Comparison of ENCODE assay signal across 13 cellular contexts in genomic region chr13:25217023-25217909, GRCh38. TPM values are rescaled to one million over a fixed set of nuclear protein-coding genes. Genes with fewer than 3 reads are reported as not detected.
DNase-seq lines count a peak whose midpoint lies in the region; ATAC-seq, FAIRE-seq and TF ChIP-seq lines count a peak whose summit lies in the region.
"Had no signal": no experiment of that assay in that cellular context is flagged by ENCODE, and none has a peak within 500 bp of the region (broad histone marks: within the 10 kb centered on the region; RNA-seq: fewer than 3 reads in every experiment).

No MANE protein-coding gene starts in this region.

- ATAC-seq in GM12878 (peak; percentile 46), natural killer cell (no peak)
- ATAC-seq: K562 had no signal

- H3K4me3 ChIP-seq in A673 (ENCODE audit: low read depth, low read length, poor library complexity, severe bottlenecking) (no peak overlapping the region), HFF-Myc (replicated peaks; ENCODE audit: low read depth, low read length) (no peak overlapping the region), GM12878 (no peak overlapping the region), HAP-1 (no peak overlapping the region)
- H3K4me3 ChIP-seq: K562, upper lobe of left lung had no signal

- SMC1A ChIA-PET in GM12878 (lab: Charles Lee; ENCODE audit: uncharacterized antibody, unreplicated experiment), result interaction anchor here (0.5 to 2.0 kb wide), 2 partner anchors 11 to 66 kb away, joined by 3 to 6 read pairs; no protein-coding TSS in a partner anchor

- no peak overlapping the region for H3K4me2 ChIP-seq in GM12878 (ENCODE audit: control insufficient read depth, insufficient read depth)

- H3K79me2 ChIP-seq in GM12878 (ENCODE audit: control insufficient read depth, insufficient read depth, low read length), result no peaks in the 10 kb centered on the region

- no peak overlapping the region for H3K4me3 Mint-ChIP-seq in natural killer cell
- H3K4me3 Mint-ChIP-seq: memory B cell had no signal

- no peaks in the 10 kb centered on the region for H4K20me1 ChIP-seq in GM12878 (ENCODE audit: control insufficient read depth, insufficient read depth)

- CTCF ChIA-PET in A673 (lab: Charles Lee), result no interaction called here
- CTCF ChIA-PET in GM12878 (lab: Yijun Ruan, JAX), result interaction anchor here (1.4 to 1.7 kb wide), 2 partner anchors 36 to 131 kb away, joined by 3 read pairs; no protein-coding TSS in a partner anchor

- no peak for TF ChIP-seq EP300 in GM12878 (IDR thresholded peaks at IDR 0.05; ENCODE audit: borderline replicate concordance in 1 of 2, control insufficient read depth in 1 of 2, low read depth in 2 of 2, low read length in 2 of 2)

- BruUV-seq in A673 (replicated peaks; lab: Mats Ljungman, UMichigan), result no TSS peak
- no TSS peak for BruUV-seq in GM12878 (replicated peaks; lab: Mats Ljungman, UMichigan)

- RAD21 ChIA-PET in GM12878 (lab: Charles Lee; ENCODE audit: unreplicated experiment), result no interaction called here

- 34% methylated on average over 12 of the region's 12 CpGs for WGBS in GM12878 (ENCODE audit: insufficient coverage, insufficient replicate concordance, low lambda C conversion rate, missing lambda C conversion rate)

- no peak overlapping the region for H3K9ac ChIP-seq in GM12878 (ENCODE audit: control insufficient read depth, insufficient read depth, low read length)

- H3K9me3 ChIP-seq in A673 (ENCODE audit: low read depth, low read length, poor library complexity, severe bottlenecking) (no peaks in the 10 kb centered on the region), GM12878 (replicated peaks; ENCODE audit: control insufficient read depth, insufficient read depth, low read length) (no peaks in the 10 kb centered on the region), HAP-1 (no peaks in the 10 kb centered on the region)
- H3K9me3 ChIP-seq: upper lobe of left lung had no signal

- POLR2A ChIA-PET in A673 (lab: Charles Lee; ENCODE audit: low non-redundant PET), result no interaction called here
- POLR2A ChIA-PET in GM12878 (lab: Charles Lee), result no interaction called here

- no peak for TF ChIP-seq RAD21 in GM12878 (IDR thresholded peaks at IDR 0.05; ENCODE audit: insufficient read depth, low read depth, low read length)

- no peak for TF ChIP-seq CTCF in A673 (conservative IDR thresholded peaks at IDR 0.05; ENCODE audit: low read depth, low read length)
- TF ChIP-seq CTCF in HFF-Myc (IDR thresholded peaks at IDR 0.05; ENCODE audit: low read depth, low read length, missing control alignments), result no peak
- TF ChIP-seq CTCF in GM12878 (IDR thresholded peaks at IDR 0.05 in 2 of 3, conservative IDR thresholded peaks at IDR 0.05 in 1 of 3; ENCODE audit: control insufficient read depth in 2 of 3, extremely low read depth in 1 of 3, insufficient read depth in 1 of 3, low read depth in 3 of 3, low read length in 3 of 3), result no peak
- TF ChIP-seq CTCF in natural killer cell (IDR thresholded peaks at IDR 0.05), result no peak

- H3K27me3 Mint-ChIP-seq in natural killer cell (ENCODE audit: low read depth in 2 of 2), result peaks cover 7 to 8% of the 10 kb centered on the region in 2 donors

- no peak overlapping the region for H3K27ac ChIP-seq in A673 (ENCODE audit: low read depth, low read length, poor library complexity, severe bottlenecking)
- no peak overlapping the region for H3K27ac ChIP-seq in GM12878 (ENCODE audit: control insufficient read depth, insufficient read depth)
- H3K27ac ChIP-seq: upper lobe of left lung had no signal

- in situ Hi-C loops in GM12878 (cut with MboI) (no loop called here), HAP-1 (cut with MboI; ENCODE audit: low sequenced_read_pairs) (no loop called here)

- DNase-seq in A673 (ENCODE audit: low spot score) (peak; percentile 90), HFF-Myc (ENCODE audit: extremely low read depth, low read depth) (peak; percentile 2), GM12878 (ENCODE audit: low read depth, low spot score) (no peak), islet precursor cell (peak; percentile 78), natural killer cell (no peak), HAP-1 (ENCODE audit: low spot score in 2 of 2) (no peak)
- DNase-seq in effector CD4-positive, alpha-beta T cell, result no peak
- no peak for DNase-seq in activated T-cell treated with anti-CD3 and anti-CD28 coated beads, Interleukin-2, amount 50 U/mL, for 1 hour
- DNase-seq: Right ventricle myocardium superior, upper lobe of left lung had no signal

- intact Hi-C loops in A673 (cut with micrococcal nuclease; ENCODE audit: unreplicated experiment), result no loop called here
- intact Hi-C loops in GM12878 (cut with micrococcal nuclease; ENCODE audit: unreplicated experiment), result no loop called here
- intact Hi-C loops in natural killer cell (cut with micrococcal nuclease), result no loop called here

- no peak for FAIRE-seq in GM12878 (lab: Jason Lieb, UNC)
- FAIRE-seq: K562 had no signal

- TF ChIP-seq POLR2A in GM12878 (IDR thresholded peaks at IDR 0.05; ENCODE audit: low read depth, low read length), result no peak

- H3K36me3 ChIP-seq in A673 (ENCODE audit: insufficient read depth, low read length, poor library complexity, severe bottlenecking), result no peaks in the 10 kb centered on the region
- no peaks in the 10 kb centered on the region for H3K36me3 ChIP-seq in GM12878 (ENCODE audit: control insufficient read depth in 2 of 2, insufficient read depth in 2 of 2, low read length in 1 of 2)
- no peaks in the 10 kb centered on the region for H3K36me3 ChIP-seq in HAP-1 (replicated peaks)
- H3K36me3 ChIP-seq: upper lobe of left lung had no signal

- no peak overlapping the region for H2AFZ ChIP-seq in GM12878 (ENCODE audit: control insufficient read depth, low read depth, low read length)

- H3K4me1 Mint-ChIP-seq in natural killer cell, result no peaks in the 10 kb centered on the region
- H3K4me1 Mint-ChIP-seq: memory B cell had no signal

- H3K27ac Mint-ChIP-seq in natural killer cell, result no peak overlapping the region
- H3K27ac Mint-ChIP-seq: memory B cell had no signal

- no peaks in the 10 kb centered on the region for H3K27me3 ChIP-seq in A673 (replicated peaks; ENCODE audit: insufficient read depth, low read depth, low read length, poor library complexity)
- H3K27me3 ChIP-seq in GM12878 (replicated peaks in 1 of 2; ENCODE audit: control insufficient read depth in 2 of 2, insufficient read depth in 2 of 2, low read length in 1 of 2), result no peaks in the 10 kb centered on the region
- H3K27me3 ChIP-seq in HAP-1 (ENCODE audit: low read depth), result no peaks in the 10 kb centered on the region
- H3K27me3 ChIP-seq: upper lobe of left lung had no signal

- no peaks in the 10 kb centered on the region for H3K9me3 Mint-ChIP-seq in natural killer cell
- H3K9me3 Mint-ChIP-seq: memory B cell had no signal

- no peaks in the 10 kb centered on the region for H3K36me3 Mint-ChIP-seq in natural killer cell
- H3K36me3 Mint-ChIP-seq: memory B cell had no signal

- H3K4me1 ChIP-seq in A673 (ENCODE audit: insufficient read depth, low read length, poor library complexity, severe bottlenecking), result peaks cover 7% of the 10 kb centered on the region
- no peaks in the 10 kb centered on the region for H3K4me1 ChIP-seq in GM12878 (ENCODE audit: control insufficient read depth, insufficient read depth, low read length)
- H3K4me1 ChIP-seq in HAP-1, result peaks cover 5% of the 10 kb centered on the region
- H3K4me1 ChIP-seq: upper lobe of left lung had no signal

TF ChIP-seq in GM12878, 131 proteins besides CTCF, POLR2A, EP300 and RAD21 (continues in another document):
- TF ChIP-seq CREM (IDR thresholded peaks at IDR 0.05; ENCODE audit: low read depth), result 0 out of 2 replicates have a peak, but pooled peaks have one; percentile 24
- TF ChIP-seq CREB1 (IDR thresholded peaks at IDR 0.05; ENCODE audit: low read depth), result peak; percentile 78
- TF ChIP-seq CEBPZ (IDR thresholded peaks at IDR 0.05; ENCODE audit: low read depth, low read length), result no peak

RNA-seq across cellular contexts. Expression of gene AMER2, which starts 45.2 kb away (rescaled TPM):
- total RNA-seq in A673 (2021) (49.7 and 70.6 TPM in 2 replicates), GM12878 (2014; rRNA removed) (0.34 and 0.38 TPM in 2 replicates), GM12878 (2014; rRNA removed; fragmentation: Illumina TruSeq; extraction: Trizol) (0.23 and 0.27 TPM in 2 replicates), GM12878 (2021) (0.33 and 0.35 TPM in 2 replicates), natural killer cell (not detected)
- total RNA-seq in GM12878 (2013; cell fraction: nucleolus; rRNA removed), result 0.04 and 0.20 TPM in 2 replicates
- polyA plus RNA-seq in GM12878 (2011; ENCODE audit: low read depth), result not detected
- polyA plus RNA-seq in GM12878 (2011; rRNA removed) (0.01 TPM in 2 replicates), GM12878 (2014; fragmentation: Illumina TruSeq; extraction: Trizol) (0.17 and 0.24 TPM in 2 replicates), GM12878 (2014; fragmentation: Nextera tagmentation; extraction: Ambion mirVana) (under 1 TPM; 0.07 to 0.13 TPM), GM12878 (2014; rRNA removed) (0.20 and 0.32 TPM in 2 replicates), GM12878 (2016; fragmentation: Nextera tagmentation; extraction: Ambion mirVana) (under 1 TPM; 0.12 to 0.19 TPM)
- 0.02 TPM in 1 of 2 replicates, not detected in the other for polyA plus RNA-seq in GM12878 (2011; cell fraction: cytosol; rRNA removed)
- 0.03 TPM in 2 replicates for polyA plus RNA-seq in GM12878 (2011; cell fraction: nucleus; rRNA removed)
- 0.03 TPM in 1 of 2 replicates, not detected in the other for polyA plus RNA-seq in GM12878 (2012)
- polyA minus RNA-seq in GM12878 (2011; rRNA and poly(A)+ RNA removed), result 0.05 TPM in 1 of 2 replicates, not detected in the other
- polyA minus RNA-seq in GM12878 (2011; cell fraction: cytosol; rRNA and poly(A)+ RNA removed), result not detected in 2 replicates
- polyA minus RNA-seq in GM12878 (2011; cell fraction: nucleus; rRNA and poly(A)+ RNA removed), result under 0.01 TPM in 1 of 2 replicates, not detected in the other
- total RNA-seq: K562, Right ventricle myocardium superior had no signal
- polyA plus RNA-seq: BJ, K562 had no signal

Comparison
In these comparisons a context has a peak if more than half of its experiments do, and no peak if none do; other contexts are left out.
1. DNase-seq: peak in A673 (single experiment), HFF-Myc (single experiment) and islet precursor cell (single experiment); none in GM12878 (single experiment), natural killer cell (single experiment), HAP-1 (0 of 2), effector CD4-positive, alpha-beta T cell (single experiment) and activated T-cell treated with anti-CD3 and anti-CD28 coated beads, Interleukin-2, amount 50 U/mL, for 1 hour (single experiment).
2. RNA of gene AMER2, which starts 45.2 kb away (total RNA-seq): 49.7 to 70.6 TPM in A673; 0.04 to 0.38 TPM in GM12878 and not detected in natural killer cell; every median in the first group is over 10 times any median in the second.